Comparison of ENCODE assay signal across 20 cellular contexts in genomic region chr9:87554976-87555375, GRCh38. TPM values are rescaled to one million over a fixed set of nuclear protein-coding genes. Genes with fewer than 3 reads are reported as not detected.
DNase-seq lines count a peak whose midpoint lies in the region; ATAC-seq, FAIRE-seq and TF ChIP-seq lines count a peak whose summit lies in the region.
"Had no signal": no experiment of that assay in that cellular context is flagged by ENCODE, and none has a peak within 500 bp of the region (broad histone marks: within the 10 kb centered on the region; RNA-seq: fewer than 3 reads in every experiment).

No MANE protein-coding gene starts in this region.

- H3K4me3 ChIP-seq in breast epithelium, result no peak overlapping the region
- no peak overlapping the region for H3K4me3 ChIP-seq in upper lobe of left lung
- H3K4me3 ChIP-seq: SJCRH30, thyroid gland had no signal

- H3K27ac Mint-ChIP-seq in mesothelial cell of epicardium, result peak overlapping the region; percentile 76
- H3K27ac Mint-ChIP-seq: activated CD4-positive, alpha-beta memory T cell treated with anti-CD3 and anti-CD28 coated beads for 36 hours; CD4-positive, alpha-beta T cell; natural killer cell had no signal

- no peak overlapping the region for H3K4me3 Mint-ChIP-seq in mesothelial cell of epicardium
- H3K4me3 Mint-ChIP-seq: activated CD4-positive, alpha-beta memory T cell treated with anti-CD3 and anti-CD28 coated beads for 36 hours; CD4-positive, alpha-beta T cell; natural killer cell had no signal

- TF ChIP-seq POLR2A in breast epithelium (IDR thresholded peaks at IDR 0.05) (no peak), upper lobe of left lung (IDR thresholded peaks at IDR 0.05) (no peak)

- no peaks in the 10 kb centered on the region for H3K9me3 Mint-ChIP-seq in mesothelial cell of epicardium
- H3K9me3 Mint-ChIP-seq: activated CD4-positive, alpha-beta memory T cell treated with anti-CD3 and anti-CD28 coated beads for 36 hours; CD4-positive, alpha-beta T cell; natural killer cell had no signal

- ATAC-seq in upper lobe of left lung (ENCODE audit: low FRiP score in 2 of 2), result peak in 1 of 2 donors; percentile 67

- H3K4me1 ChIP-seq in breast epithelium (no peaks in the 10 kb centered on the region), upper lobe of left lung (peaks cover 19 to 46% (median 24%) of the 10 kb centered on the region in 4 donors)
- H3K4me1 ChIP-seq: SJCRH30 had no signal

- no peaks in the 10 kb centered on the region for H3K36me3 ChIP-seq in breast epithelium
- no peaks in the 10 kb centered on the region for H3K36me3 ChIP-seq in upper lobe of left lung
- H3K36me3 ChIP-seq: SJCRH30, thyroid gland had no signal

- H3K4me1 Mint-ChIP-seq in mesothelial cell of epicardium, result peaks cover 33% of the 10 kb centered on the region

- H3K36me3 Mint-ChIP-seq in mesothelial cell of epicardium, result peaks cover 4% of the 10 kb centered on the region
- H3K36me3 Mint-ChIP-seq: activated CD4-positive, alpha-beta memory T cell treated with anti-CD3 and anti-CD28 coated beads for 36 hours; natural killer cell had no signal

- intact Hi-C loops in breast epithelium (cut with DNase I; ENCODE audit: low total_unique reads), result no loop called here

- TF ChIP-seq CTCF in breast epithelium (IDR thresholded peaks at IDR 0.05) (no peak), mesothelial cell of epicardium (IDR thresholded peaks at IDR 0.05; ENCODE audit: unreplicated experiment) (no peak), upper lobe of left lung (IDR thresholded peaks at IDR 0.05) (no peak)

- no peaks in the 10 kb centered on the region for H3K27me3 Mint-ChIP-seq in mesothelial cell of epicardium (ENCODE audit: low read depth)

- TF ChIP-seq EP300 in upper lobe of left lung (IDR thresholded peaks at IDR 0.05), result no peak

- H3K9me3 ChIP-seq in breast epithelium, result no peaks in the 10 kb centered on the region
- H3K9me3 ChIP-seq in upper lobe of left lung, result no peaks in the 10 kb centered on the region
- H3K9me3 ChIP-seq: SJCRH30, thyroid gland had no signal

- peak overlapping the region; percentile 61 to 70 for H3K27ac ChIP-seq in breast epithelium
- H3K27ac ChIP-seq in upper lobe of left lung, result peak overlapping the region; percentile 44 to 80 (median 52)
- H3K27ac ChIP-seq: SJCRH30 had no signal

- no peak for FAIRE-seq in HTR-8/SVneo (lab: Jason Lieb, UNC)
- FAIRE-seq: A204.1, bronchial epithelial cell, TTC549 had no signal

- 60 to 71% methylated on average over 2 of the region's 2 CpGs for WGBS in upper lobe of left lung, 2 donors

- H3K27me3 ChIP-seq in breast epithelium (peaks cover 0 to 3% of the 10 kb centered on the region in 2 donors), upper lobe of left lung (no peaks in the 10 kb centered on the region)
- H3K27me3 ChIP-seq: SJCRH30, thyroid gland had no signal

- DNase-seq in SIG-M5 treated with dmso at 0.1 percent for 504 hours (lab: John Stamatoyannopoulos, UW; ENCODE audit: unreplicated experiment), result peak; percentile 23
- no peak for DNase-seq in SIG-M5 (lab: John Stamatoyannopoulos, UW)
- DNase-seq in breast epithelium (ENCODE audit: low spot score in 2 of 2), result no peak
- DNase-seq in mesothelial cell of epicardium (ENCODE audit: low spot score in 2 of 2, unreplicated experiment in 2 of 2), result no peak
- no peak for DNase-seq in upper lobe of left lung
- DNase-seq in HTR-8/SVneo (ENCODE audit: insufficient read length, low spot score), result no peak
- DNase-seq in NCI-H524 (lab: John Stamatoyannopoulos, UW), result no peak
- no peak for DNase-seq in OCI-M2 (lab: John Stamatoyannopoulos, UW; ENCODE audit: unreplicated experiment)
- DNase-seq: activated CD4-positive, alpha-beta memory T cell treated with anti-CD3 and anti-CD28 coated beads for 36 hours; activated T-cell treated with anti-CD3 and anti-CD28 coated beads, Interleukin-2, amount 50 U/mL, for 48 hours; CD4-positive, alpha-beta T cell; effector CD8-positive, alpha-beta T cell; natural killer cell; NCI-H1092; SJCRH30; stimulated activated CD4-positive, alpha-beta T cell treated with anti-CD3 and anti-CD28 coated beads, Interleukin-2, amount 100 ng/mL, for 24 hours; thyroid gland had no signal

RNA-seq across cellular contexts. Expression of gene DAPK1, which starts 57.3 kb away (rescaled TPM):
- 10 to 100 TPM; 14.7 to 42.6 (median 34.5) TPM for total RNA-seq in breast epithelium
- 239 to 246 TPM (median 240 TPM) in 3 replicates for total RNA-seq in mesothelial cell of epicardium
- 100 to 1,000 TPM; 125 to 334 (median 213) TPM for total RNA-seq in upper lobe of left lung
